Comparison of ENCODE assay signal across 8 cellular contexts in genomic region chr17:28896884-28897768, GRCh38. TPM values are rescaled to one million over a fixed set of nuclear protein-coding genes. Genes with fewer than 3 reads are reported as not detected.
DNase-seq lines count a peak whose midpoint lies in the region; ATAC-seq lines count a peak whose summit lies in the region.

Gene FLOT2 (minus strand): TSS chr17:28897733. CDS start chr17:28897574, 159 bp downstream.

- H3K9me3 Mint-ChIP-seq in CD4-positive, alpha-beta memory T cell: no peaks in the 10 kb centered on the region

- peak; percentile 65 to 81 (median 74) for DNase-seq in CD4-positive, alpha-beta memory T cell
- DNase-seq in NOMO-1 treated with DMSO at 0.1 percent for 48 hours (lab: John Stamatoyannopoulos, UW; ENCODE audit: unreplicated experiment): peak; percentile 41
- DNase-seq in activated T-cell treated with anti-CD3 and anti-CD28 coated beads for 4 hours: peak; percentile 49
- DNase-seq in epithelial cell of prostate (ENCODE audit: low read depth, low spot score): peak; percentile 64
- peak; percentile 38 to 42 for DNase-seq in stimulated activated CD8-positive, alpha-beta memory T cell treated with anti-CD3 and anti-CD28 coated beads, Interleukin-7, amount 100 ng/mL, for 48 hours (ENCODE audit: extremely low read depth in 1 of 2, low read depth in 1 of 2)

- POLR2A ChIA-PET in CD4-positive, alpha-beta memory T cell (lab: Charles Lee; ENCODE audit: partially characterized antibody): interaction anchor here (0.6 to 9.9 kb wide), 23 partner anchors 9 to 397 kb away, joined by 3 to 193 read pairs (median 8); partner anchors contain the start of genes FAM222B, NEK8, NUFIP2 and PHF12

- ATAC-seq in HG02642 (IDR thresholded peaks at IDR 0.05; ENCODE audit: poor library complexity, unreplicated experiment) (peak; percentile 33), HG02610 (IDR thresholded peaks at IDR 0.05; ENCODE audit: unreplicated experiment) (no peak)

- CTCF ChIA-PET in CD4-positive, alpha-beta memory T cell (lab: Charles Lee; ENCODE audit: partially characterized antibody): interaction anchor here (0.8 to 5.6 kb wide), 13 partner anchors 12 to 220 kb away, joined by 3 to 55 read pairs (median 5); partner anchors contain the start of genes FAM222B and TLCD1

- intact Hi-C loops in CD4-positive, alpha-beta memory T cell (cut with micrococcal nuclease): loop anchor here (1.0 to 2.0 kb wide), 2 partner anchors 20 to 29 kb away; no protein-coding TSS in a partner anchor

- no peaks in the 10 kb centered on the region for H3K27me3 Mint-ChIP-seq in CD4-positive, alpha-beta memory T cell

- H3K4me3 ChIP-seq in CD4-positive, alpha-beta memory T cell (ENCODE audit: low read length in 2 of 2): peak within 1 kb of the TSS; percentile 86 to 90
- H3K4me3 ChIP-seq in muscle layer of duodenum (ENCODE audit: low read depth in 1 of 2, low read length in 2 of 2): peak within 1 kb of the TSS; percentile 71 to 90

- H3K27ac Mint-ChIP-seq in CD4-positive, alpha-beta memory T cell: peak within 1 kb of the TSS; percentile 95 to 100 (median 96)

- peak within 1 kb of the TSS; percentile 91 to 98 (median 96) for H3K4me3 Mint-ChIP-seq in CD4-positive, alpha-beta memory T cell

- peaks cover 47 to 83% (median 65%) of the 10 kb centered on the region in 4 donors for H3K4me1 Mint-ChIP-seq in CD4-positive, alpha-beta memory T cell

- H3K27me3 ChIP-seq in CD4-positive, alpha-beta memory T cell (ENCODE audit: insufficient read depth, low read length): no peaks in the 10 kb centered on the region
- no peaks in the 10 kb centered on the region for H3K27me3 ChIP-seq in muscle layer of duodenum (ENCODE audit: low read depth, low read length)

- H3K9me3 ChIP-seq in CD4-positive, alpha-beta memory T cell (ENCODE audit: control insufficient read depth in 1 of 2, low read length in 2 of 2): no peaks in the 10 kb centered on the region
- H3K9me3 ChIP-seq in muscle layer of duodenum (ENCODE audit: control insufficient read depth in 1 of 2, low read length in 2 of 2): no peaks in the 10 kb centered on the region

- peak within 1 kb of the TSS; percentile 88 for H3K27ac ChIP-seq in CD4-positive, alpha-beta memory T cell (ENCODE audit: low read depth, low read length)
- peak within 1 kb of the TSS; percentile 97 for H3K27ac ChIP-seq in epithelial cell of prostate
- peak within 1 kb of the TSS; percentile 87 for H3K27ac ChIP-seq in muscle layer of duodenum (ENCODE audit: low read length)

- peaks cover 6 to 37% of the 10 kb centered on the region in 2 donors for H3K36me3 Mint-ChIP-seq in CD4-positive, alpha-beta memory T cell

- H3K4me1 ChIP-seq in CD4-positive, alpha-beta memory T cell (ENCODE audit: insufficient read depth, low read length): peaks cover 73% of the 10 kb centered on the region
- H3K4me1 ChIP-seq in muscle layer of duodenum (ENCODE audit: control insufficient read depth in 1 of 2, insufficient read depth in 2 of 2, low read length in 2 of 2): peaks cover 12 to 28% of the 10 kb centered on the region in 2 donors

- H3K36me3 ChIP-seq in CD4-positive, alpha-beta memory T cell (ENCODE audit: insufficient read depth, low read length): no peaks in the 10 kb centered on the region
- H3K36me3 ChIP-seq in muscle layer of duodenum (ENCODE audit: control insufficient read depth in 1 of 2, insufficient read depth in 2 of 2, low read length in 2 of 2): no peaks in the 10 kb centered on the region

RNA-seq across cellular contexts. Expression of gene FLOT2, which starts in this region (rescaled TPM):
- 100 to 1,000 TPM; 216 to 224 TPM for total RNA-seq in CD4-positive, alpha-beta memory T cell
- polyA plus RNA-seq in CD4-positive, alpha-beta memory T cell: 100 to 1,000 TPM; 284 to 288 TPM
